In the genomic region with DNA sequence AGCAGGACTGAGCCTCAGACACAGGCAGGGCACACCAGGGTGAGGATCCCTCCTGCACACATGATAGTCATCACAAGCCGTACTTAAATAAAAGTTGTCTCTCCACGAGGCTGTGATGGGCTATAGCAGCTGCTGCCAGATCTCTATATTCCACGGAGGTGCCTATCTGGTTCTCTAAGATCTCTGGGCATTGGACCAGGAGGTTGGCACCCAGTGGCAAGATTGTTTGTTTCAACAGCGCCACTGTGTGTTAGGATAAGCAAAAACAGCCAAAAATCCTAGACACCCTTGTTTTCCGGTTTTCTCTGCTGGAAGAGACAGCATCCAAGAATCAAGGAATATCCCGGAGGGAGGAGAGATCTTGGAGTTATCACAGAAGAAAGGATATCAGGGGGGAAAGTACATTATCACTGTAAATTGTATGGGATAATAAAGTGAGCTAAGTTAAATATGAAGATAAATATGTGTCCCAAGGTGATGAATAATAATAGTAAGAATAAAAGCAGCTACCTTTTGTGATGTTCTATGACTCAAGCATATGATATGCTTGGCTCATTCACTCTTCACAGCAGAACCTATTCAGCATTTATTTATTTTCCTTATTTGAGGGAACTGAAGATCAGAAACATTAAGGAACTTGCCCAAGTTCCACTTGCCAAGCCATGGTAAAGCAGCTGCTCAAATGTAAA, we compare ENCODE assay signal across 8 cellular contexts.
DNase-seq lines count a peak whose midpoint lies in the region; ATAC-seq and TF ChIP-seq lines count a peak whose summit lies in the region.

No MANE protein-coding gene starts in this region.

- no peak overlapping the region for H3K4me3 Mint-ChIP-seq in CD4-positive, alpha-beta T cell

- peak; percentile 54 for ATAC-seq in CD4-positive, alpha-beta T cell (ENCODE audit: poor library complexity)
- peak; percentile 52 for ATAC-seq in aorta (ENCODE audit: low FRiP score)
- no peak for ATAC-seq in HG02840 (IDR thresholded peaks at IDR 0.05; ENCODE audit: low FRiP score, unreplicated experiment)

- no peak overlapping the region for H3K9ac ChIP-seq in GM23248
- no peak overlapping the region for H3K9ac ChIP-seq in liver (ENCODE audit: low read depth in 1 of 2, low read length in 2 of 2)

- 17 to 18% methylated on average over 6 of the region's 6 CpGs for WGBS in GM23248 (ENCODE audit: low coverage in 1 of 2, low lambda C conversion rate in 2 of 2, missing lambda C conversion rate in 2 of 2), 2 experiments
- WGBS in liver = 16% methylated on average over 6 of the region's 6 CpGs
- WGBS in aorta, 2 donors = 7 to 9% methylated on average over 6 of the region's 6 CpGs

- H3K4me1 ChIP-seq in GM23248 (ENCODE audit: insufficient read depth) (no peaks in the 10 kb centered on the region), liver (ENCODE audit: control insufficient read depth in 4 of 4, insufficient read depth in 4 of 4, low read length in 3 of 4) (peaks cover 0 to 2% (median 0%) of the 10 kb centered on the region in 4 donors), aorta (ENCODE audit: control insufficient read depth in 1 of 2, insufficient read depth in 2 of 2, low read length in 2 of 2) (no peaks in the 10 kb centered on the region)

- POLR2A ChIA-PET in CD4-positive, alpha-beta T cell (lab: Charles Lee) = no interaction called here

- peak; percentile 53 for TF ChIP-seq CTCF in CD4-positive, alpha-beta T cell (IDR thresholded peaks at IDR 0.05)
- peak; percentile 59 for TF ChIP-seq CTCF in liver (IDR thresholded peaks at IDR 0.05; ENCODE audit: low read depth, low read length, missing input control)

- H3K36me3 ChIP-seq in GM23248 (ENCODE audit: low read depth) = no peaks in the 10 kb centered on the region
- no peaks in the 10 kb centered on the region for H3K36me3 ChIP-seq in liver (ENCODE audit: control insufficient read depth in 4 of 4, insufficient read depth in 3 of 4, low read depth in 1 of 4, low read length in 3 of 4)
- H3K36me3 ChIP-seq in aorta (ENCODE audit: control insufficient read depth in 1 of 2, insufficient read depth in 2 of 2, low read length in 1 of 2) = no peaks in the 10 kb centered on the region

- no peaks in the 10 kb centered on the region for H3K9me3 Mint-ChIP-seq in CD4-positive, alpha-beta T cell

- no peak overlapping the region for H3K4me2 ChIP-seq in GM23248 (ENCODE audit: unreplicated experiment)

- no peaks in the 10 kb centered on the region for H4K20me1 ChIP-seq in GM23248 (ENCODE audit: insufficient read depth)

- H3K79me2 ChIP-seq in GM23248 (ENCODE audit: insufficient read depth) = no peaks in the 10 kb centered on the region

- H3K9me2 ChIP-seq in GM23248 (ENCODE audit: insufficient read depth) = no peaks in the 10 kb centered on the region

- H3F3A ChIP-seq in GM23248 (ENCODE audit: insufficient read depth) = no peaks in the 10 kb centered on the region

- H3K4me1 Mint-ChIP-seq in CD4-positive, alpha-beta T cell (ENCODE audit: low read depth) = no peaks in the 10 kb centered on the region

- H3K36me3 Mint-ChIP-seq in CD4-positive, alpha-beta T cell (ENCODE audit: low read depth) = no peaks in the 10 kb centered on the region

- H3K27ac ChIP-seq in CD4-positive, alpha-beta T cell (ENCODE audit: low read depth, low read length) = no peak overlapping the region
- H3K27ac ChIP-seq in GM23248 (no peak overlapping the region), liver (ENCODE audit: low read depth in 1 of 2, low read length in 2 of 2) (no peak overlapping the region), aorta (ENCODE audit: low read depth in 1 of 2, low read length in 2 of 2) (no peak overlapping the region)

- in situ Hi-C loops in GM23248 (cut with MboI) = loop anchor here (25.0 kb wide), 1 partner anchor 328 kb away; no protein-coding TSS in a partner anchor

- peaks cover 14% of the 10 kb centered on the region for H3K27me3 Mint-ChIP-seq in CD4-positive, alpha-beta T cell

- CTCF ChIA-PET in CD4-positive, alpha-beta T cell (lab: Charles Lee) = interaction anchor here (1.0 to 1.1 kb wide), 2 partner anchors 116 to 124 kb away, joined by 3 read pairs; no protein-coding TSS in a partner anchor

- no peaks in the 10 kb centered on the region for H3K9me3 ChIP-seq in CD4-positive, alpha-beta T cell (ENCODE audit: control insufficient read depth, low read length)
- no peaks in the 10 kb centered on the region for H3K9me3 ChIP-seq in GM23248 (ENCODE audit: low read depth)
- H3K9me3 ChIP-seq in liver (ENCODE audit: control insufficient read depth in 4 of 4, low read length in 3 of 4) = peaks cover 0 to 3% (median 0%) of the 10 kb centered on the region in 4 donors
- H3K9me3 ChIP-seq in aorta (ENCODE audit: control insufficient read depth, low read length) = no peaks in the 10 kb centered on the region

- peak; percentile 79 to 86 for TF ChIP-seq RAD21 in liver (IDR thresholded peaks at IDR 0.05)

- peak in 2 of 10 experiments; percentile 3 to 22 for DNase-seq in CD4-positive, alpha-beta T cell
- DNase-seq in GM23248 (peak; percentile 82), NCI-H69 (lab: John Stamatoyannopoulos, UW) (peak; percentile 77), cerebellar cortex (ENCODE audit: low spot score) (peak; percentile 59), aorta (no peak)
- no peak for DNase-seq in activated CD8-positive, alpha-beta memory T cell treated with anti-CD3 and anti-CD28 coated beads for 24 hours

- H3K27ac Mint-ChIP-seq in CD4-positive, alpha-beta T cell = no peak overlapping the region

- H3K4me3 ChIP-seq in GM23248 (no peak overlapping the region), liver (ENCODE audit: low read depth in 1 of 3, low read length in 3 of 3) (no peak overlapping the region), aorta (ENCODE audit: low read length in 2 of 2) (no peak overlapping the region)

- intact Hi-C loops in CD4-positive, alpha-beta T cell (cut with DNase I, micrococcal nuclease) = loop anchor here in 1 of 2 experiments (10.0 kb wide), 2 partner anchors 285 to 405 kb away; no protein-coding TSS in a partner anchor
- intact Hi-C loops in aorta (cut with DNase I) = loop anchor here (10.0 kb wide), 3 partner anchors 125 to 435 kb away; no protein-coding TSS in a partner anchor

- no peaks in the 10 kb centered on the region for H3K27me3 ChIP-seq in CD4-positive, alpha-beta T cell (ENCODE audit: control insufficient read depth, insufficient read depth, low read length)
- no peaks in the 10 kb centered on the region for H3K27me3 ChIP-seq in GM23248 (replicated peaks; ENCODE audit: insufficient read depth)
- H3K27me3 ChIP-seq in liver (ENCODE audit: control insufficient read depth in 4 of 4, insufficient read depth in 4 of 4, low read length in 3 of 4) = no peaks in the 10 kb centered on the region
- no peaks in the 10 kb centered on the region for H3K27me3 ChIP-seq in aorta (ENCODE audit: control insufficient read depth in 1 of 2, insufficient read depth in 2 of 2, low read length in 1 of 2)

- H2AFZ ChIP-seq in GM23248 = no peak overlapping the region

TF ChIP-seq in liver, 16 proteins besides CTCF, POLR2A, EP300 and RAD21 (continues in another document):
- TF ChIP-seq MAX (IDR thresholded peaks at IDR 0.05) (no peak), TAF1 (conservative IDR thresholded peaks at IDR 0.05) (no peak), ZBTB33 (IDR thresholded peaks at IDR 0.05) (no peak), GABPA (IDR thresholded peaks at IDR 0.05 in 1 of 2, conservative IDR thresholded peaks at IDR 0.05 in 1 of 2) (no peak), NR2F2 (IDR thresholded peaks at IDR 0.05) (no peak), RXRA (IDR thresholded peaks at IDR 0.05) (no peak), JUND (IDR thresholded peaks at IDR 0.05) (no peak), FOXA2 (IDR thresholded peaks at IDR 0.05) (no peak), SP1 (IDR thresholded peaks at IDR 0.05) (no peak), EGR1 (IDR thresholded peaks at IDR 0.05; ENCODE audit: low read depth in 2 of 2) (no peak), FOXA1 (IDR thresholded peaks at IDR 0.05) (no peak), YY1 (IDR thresholded peaks at IDR 0.05) (no peak), HNF4G (IDR thresholded peaks at IDR 0.05) (no peak), HNF4A (conservative IDR thresholded peaks at IDR 0.05) (no peak)

Comparison
In these comparisons a context has a peak if more than half of its experiments do, and no peak if none do; other contexts are left out.
1. DNase-seq: peak in GM23248 (single experiment), NCI-H69 (single experiment) and cerebellar cortex (single experiment); none in aorta (0 of 2) and activated CD8-positive, alpha-beta memory T cell treated with anti-CD3 and anti-CD28 coated beads for 24 hours (single experiment).